ENCODE assay signal across 8 cellular contexts in the genomic region with DNA sequence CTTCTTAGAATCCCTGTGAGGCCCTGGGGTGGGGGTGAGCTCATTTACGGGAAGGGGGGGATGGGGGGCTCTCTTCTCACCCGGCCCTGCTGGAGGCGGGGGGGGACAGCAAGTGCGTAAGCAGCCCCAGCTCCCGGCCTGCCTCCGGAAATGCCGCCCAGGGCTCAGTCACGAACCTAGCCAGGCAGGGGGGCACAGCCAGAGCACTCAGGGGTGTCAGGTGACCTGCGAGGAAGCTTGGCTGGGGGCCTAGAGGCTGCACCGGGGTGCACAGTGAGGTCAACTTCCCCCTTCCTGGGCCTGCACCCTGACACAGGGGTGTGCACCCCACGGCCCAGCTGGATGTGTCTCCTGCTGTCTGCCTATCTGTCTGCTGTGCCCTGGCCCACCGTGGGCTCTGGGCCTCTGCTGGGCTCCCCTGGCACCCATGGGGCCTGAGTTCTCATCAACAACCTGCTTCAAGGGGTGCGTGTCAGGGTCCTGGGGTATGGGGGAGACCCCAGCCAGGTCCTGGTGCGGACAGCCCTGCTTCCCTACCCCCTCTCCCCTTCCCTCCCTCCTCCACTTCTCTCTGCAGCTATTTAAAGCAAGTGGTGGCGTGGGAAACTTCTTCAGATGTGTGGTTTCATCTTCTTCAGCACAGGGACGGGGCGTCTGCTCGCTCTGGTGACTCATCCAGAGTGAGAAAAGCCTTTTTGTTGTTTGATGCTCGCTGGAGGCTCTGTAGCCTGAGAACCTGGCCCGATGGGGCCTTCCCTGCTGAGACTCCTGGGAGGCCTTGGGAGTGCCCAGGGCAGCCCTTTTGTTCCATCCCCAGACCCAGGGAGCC.
DNase-seq lines count a peak whose midpoint lies in the region; ATAC-seq and FAIRE-seq lines count a peak whose summit lies in the region.

No MANE protein-coding gene starts in this region.

- no peak overlapping the region for H3K9ac ChIP-seq in skeletal muscle tissue (ENCODE audit: low read depth in 1 of 3, low read length in 3 of 3)

- H3K4me1 ChIP-seq in right cardiac atrium (ENCODE audit: control insufficient read depth, insufficient read depth, low read length) = no peaks in the 10 kb centered on the region
- H3K4me1 ChIP-seq in skeletal muscle tissue (ENCODE audit: control insufficient read depth in 3 of 3, insufficient read depth in 3 of 3, low read length in 3 of 3) = peaks cover 4 to 6% (median 5%) of the 10 kb centered on the region in 3 donors

- H3K4me1 Mint-ChIP-seq in activated naive CD8-positive, alpha-beta T cell treated with anti-CD3 and anti-CD28 coated beads for 36 hours = peaks cover 85% of the 10 kb centered on the region

- FAIRE-seq in GM19239 (lab: Jason Lieb, UNC) = peak; percentile 100

- DNase-seq in AML-193 (lab: John Stamatoyannopoulos, UW) = peak; percentile 92 to 94
- peak; percentile 62 for DNase-seq in GM19239 (ENCODE audit: insufficient read length, low spot score)
- DNase-seq in SKM-1 treated with dmso at 0.1 percent for 144 hours (lab: John Stamatoyannopoulos, UW; ENCODE audit: unreplicated experiment) = peak; percentile 97
- peak; percentile 98 for DNase-seq in activated naive CD8-positive, alpha-beta T cell treated with anti-CD3 and anti-CD28 coated beads for 36 hours
- peak; percentile 46 to 87 (median 81) for DNase-seq in right cardiac atrium
- no peak for DNase-seq in NCI-H446 (lab: John Stamatoyannopoulos, UW)

- H3K9me3 ChIP-seq in right cardiac atrium (ENCODE audit: control insufficient read depth, low read length) (no peaks in the 10 kb centered on the region), skeletal muscle tissue (ENCODE audit: control insufficient read depth in 3 of 3, low read length in 3 of 3) (no peaks in the 10 kb centered on the region)

- H3K4me3 Mint-ChIP-seq in activated naive CD8-positive, alpha-beta T cell treated with anti-CD3 and anti-CD28 coated beads for 36 hours = peak overlapping the region; percentile 71

- H3K4me3 ChIP-seq in right cardiac atrium (ENCODE audit: low read length) = no peak overlapping the region
- no peak overlapping the region for H3K4me3 ChIP-seq in skeletal muscle tissue (ENCODE audit: low read length in 3 of 3)

- H3K9me3 Mint-ChIP-seq in activated naive CD8-positive, alpha-beta T cell treated with anti-CD3 and anti-CD28 coated beads for 36 hours = peaks cover 6% of the 10 kb centered on the region

- H3K36me3 ChIP-seq in skeletal muscle tissue (ENCODE audit: control insufficient read depth in 3 of 3, insufficient read depth in 3 of 3, low read length in 3 of 3) = no peaks in the 10 kb centered on the region

- peak overlapping the region; percentile 90 for H3K27ac Mint-ChIP-seq in activated naive CD8-positive, alpha-beta T cell treated with anti-CD3 and anti-CD28 coated beads for 36 hours

- WGBS in right cardiac atrium = 20% methylated on average over 20 of the region's 20 CpGs

- H3K27me3 Mint-ChIP-seq in activated naive CD8-positive, alpha-beta T cell treated with anti-CD3 and anti-CD28 coated beads for 36 hours = no peaks in the 10 kb centered on the region

- ATAC-seq in HG03432 (IDR thresholded peaks at IDR 0.05; ENCODE audit: unreplicated experiment) (peak; percentile 84), right cardiac atrium (peak; percentile 53 to 63)

- intact Hi-C loops in right cardiac atrium (cut with DNase I) = no loop called here

- H3K27ac ChIP-seq in right cardiac atrium (ENCODE audit: low read length) (no peak overlapping the region), skeletal muscle tissue (ENCODE audit: low read depth, low read length) (peak overlapping the region; percentile 30)

- H3K36me3 Mint-ChIP-seq in activated naive CD8-positive, alpha-beta T cell treated with anti-CD3 and anti-CD28 coated beads for 36 hours = peaks cover 4% of the 10 kb centered on the region

- H3K27me3 ChIP-seq in right cardiac atrium (ENCODE audit: control insufficient read depth, insufficient read depth) (no peaks in the 10 kb centered on the region), skeletal muscle tissue (ENCODE audit: control insufficient read depth in 3 of 3, insufficient read depth in 3 of 3, low read length in 3 of 3) (peaks cover 0 to 12% (median 8%) of the 10 kb centered on the region in 3 donors)

Comparison
In these comparisons a context has a peak if more than half of its experiments do, and no peak if none do; other contexts are left out.
1. DNase-seq: peak in AML-193 (2 of 2), GM19239 (single experiment), SKM-1 treated with dmso at 0.1 percent for 144 hours (single experiment), activated naive CD8-positive, alpha-beta T cell treated with anti-CD3 and anti-CD28 coated beads for 36 hours (single experiment) and right cardiac atrium (3 of 3); none in NCI-H446 (0 of 2).